ENCODE assay signal across 17 cellular contexts in genomic region chr2:235561450-235561849, GRCh38.
"Had no signal": no experiment of that assay in that cellular context is flagged by ENCODE, and none has a peak within 500 bp of the region (broad histone marks: within the 10 kb centered on the region; RNA-seq: fewer than 3 reads in every experiment).

No MANE protein-coding gene starts in this region.

- H3K4me3 Mint-ChIP-seq: immature natural killer cell, memory B cell, nephron, T-helper 17 cell had no signal

- H3K27ac Mint-ChIP-seq: activated naive CD4-positive, alpha-beta T cell treated with anti-CD3 and anti-CD28 coated beads, Interleukin-2, amount 50 U/mL, for 72 hours; immature natural killer cell; memory B cell; T-helper 17 cell had no signal

- DNase-seq: activated effector memory CD4-positive, alpha-beta T cell treated with Interleukin-2 at 50 U/mL for 16 hours; activated T-cell treated with anti-CD3 and anti-CD28 coated beads, Interleukin-2, amount 50 U/mL, for 1 hour; amniotic stem cell; body of pancreas; central memory CD4-positive, alpha-beta T cell; erythroblast; immature natural killer cell; left lung; stimulated activated CD4-positive, alpha-beta T cell treated with anti-CD3 and anti-CD28 coated beads, Interleukin-15, amount 100 ng/mL, for 24 hours; stimulated activated CD4-positive, alpha-beta T cell treated with anti-CD3 and anti-CD28 coated beads, Interleukin-4, amount 100 ng/mL, for 24 hours; stomach; T-helper 17 cell had no signal

- H3K4me1 Mint-ChIP-seq: memory B cell, T-helper 17 cell had no signal

- H3K27ac ChIP-seq: body of pancreas, left lung, stomach, thoracic aorta had no signal

- H3K36me3 Mint-ChIP-seq: activated naive CD4-positive, alpha-beta T cell treated with anti-CD3 and anti-CD28 coated beads, Interleukin-2, amount 50 U/mL, for 72 hours; immature natural killer cell; memory B cell had no signal

- H3K9me3 Mint-ChIP-seq: activated naive CD4-positive, alpha-beta T cell treated with anti-CD3 and anti-CD28 coated beads, Interleukin-2, amount 50 U/mL, for 72 hours; immature natural killer cell; memory B cell; nephron had no signal

- H3K36me3 ChIP-seq: left lung, stomach, thoracic aorta had no signal

- H3K4me3 ChIP-seq: body of pancreas, left lung, stomach, thoracic aorta had no signal

- ATAC-seq: activated CD4-positive, CD25-positive, alpha-beta regulatory T cell treated with anti-CD3 and anti-CD28 coated beads, Interleukin-2, amount 50 U/mL, for 24 hours; activated naive CD4-positive, alpha-beta T cell treated with anti-CD3 and anti-CD28 coated beads, Interleukin-2, amount 50 U/mL, for 72 hours; body of pancreas; left lung; T-helper 17 cell had no signal

- H3K27me3 ChIP-seq: body of pancreas, left lung, stomach had no signal

- H3K9me3 ChIP-seq: body of pancreas, left lung, stomach, thoracic aorta had no signal
